9 cellular contexts compared by ENCODE assay signal in the genomic region with DNA sequence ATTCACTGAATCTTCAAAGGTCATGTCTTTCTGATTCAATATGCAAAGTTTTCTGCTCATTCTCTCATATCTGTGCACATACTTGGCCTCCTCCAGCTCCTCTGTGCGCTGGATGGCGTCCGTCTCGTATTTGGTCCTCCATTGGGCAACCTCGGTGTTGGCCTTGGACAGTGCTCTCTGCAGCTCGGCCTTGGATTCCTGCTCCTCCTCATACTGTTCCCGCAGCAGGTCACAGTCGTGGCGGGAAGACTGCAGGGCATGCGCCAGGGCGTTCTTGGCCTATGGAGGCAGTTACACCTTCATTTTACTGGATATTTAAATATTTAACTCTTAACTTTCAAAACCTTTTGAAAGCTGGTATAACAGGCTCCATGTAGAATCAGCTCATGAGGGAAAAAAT. TPM values are rescaled to one million over a fixed set of nuclear protein-coding genes. Genes with fewer than 3 reads are reported as not detected.
"Had no signal": no experiment of that assay in that cellular context is flagged by ENCODE, and none has a peak within 500 bp of the region (broad histone marks: within the 10 kb centered on the region; RNA-seq: fewer than 3 reads in every experiment).

No MANE protein-coding gene starts in this region.

- DNase-seq: GM23248, GOT3, H9, HCEC 1CT, KBM-7 had no signal

- H3K27ac ChIP-seq: GM23248 had no signal

- H3K4me3 ChIP-seq: GM23248 had no signal

- FAIRE-seq: H54, HTR-8/SVneo had no signal

- H3K9ac ChIP-seq: GM23248 had no signal

- H2AFZ ChIP-seq: GM23248 had no signal

RNA-seq across cellular contexts. Expression of gene MYH1, which starts 8.2 kb away (rescaled TPM):
- total RNA-seq: H9, HT-29 had no signal
- polyA plus RNA-seq: IgD-negative memory B cell had no signal

RNA-seq across cellular contexts. Expression of gene MYH2, which starts 22.9 kb away (rescaled TPM):
- total RNA-seq: HT-29 had no signal
- polyA plus RNA-seq: IgD-negative memory B cell had no signal

RNA-seq across cellular contexts. Expression of gene MYH4, which starts 57.2 kb away (rescaled TPM):
- total RNA-seq: GM23248, H9, HT-29 had no signal
- polyA plus RNA-seq: GM23248, IgD-negative memory B cell had no signal
